9 cellular contexts compared by ENCODE assay signal in genomic region chr2:177169810-177170514, GRCh38. TPM values are rescaled to one million over a fixed set of nuclear protein-coding genes. Genes with fewer than 3 reads are reported as not detected.
A peak's percentile ranks its signal among the peaks of the same experiment; 100 is the strongest.
DNase-seq lines count a peak whose midpoint lies in the region; ATAC-seq and TF ChIP-seq lines count a peak whose summit lies in the region.
"Had no signal": no experiment of that assay in that cellular context is flagged by ENCODE, and none has a peak within 500 bp of the region (broad histone marks: within the 10 kb centered on the region; RNA-seq: fewer than 3 reads in every experiment).

No MANE protein-coding gene starts in this region.

- H3K27me3 ChIP-seq in tibial nerve, result no peaks in the 10 kb centered on the region
- H3K27me3 ChIP-seq in GM23248 (replicated peaks; ENCODE audit: insufficient read depth), result no peaks in the 10 kb centered on the region

- H3F3A ChIP-seq in GM23248 (ENCODE audit: insufficient read depth), result peaks cover 13% of the 10 kb centered on the region

- H3K79me2 ChIP-seq in GM23248 (ENCODE audit: insufficient read depth), result no peaks in the 10 kb centered on the region

- peak; percentile 25 for DNase-seq in activated CD4-positive, alpha-beta memory T cell treated with anti-CD3 and anti-CD28 coated beads for 36 hours
- no peak for DNase-seq in activated CD4-positive, alpha-beta memory T cell treated with anti-CD3 and anti-CD28 coated beads, Interleukin-2, amount 10 ng/mL, durations not matched to agents 7 days and 5 days
- DNase-seq in NCI-H510A treated with DMSO at 0.1 percent for 48 hours (lab: John Stamatoyannopoulos, UW), result peak; percentile 98
- DNase-seq in islet precursor cell, result peak; percentile 72
- DNase-seq in tibial nerve (ENCODE audit: low spot score in 2 of 2), result no peak
- DNase-seq in immature natural killer cell, result no peak
- DNase-seq in GM23248, result no peak

- no peaks in the 10 kb centered on the region for H3K9me2 ChIP-seq in GM23248 (ENCODE audit: insufficient read depth)

- H3K9me3 Mint-ChIP-seq in activated CD4-positive, alpha-beta memory T cell treated with anti-CD3 and anti-CD28 coated beads for 36 hours, result no peaks in the 10 kb centered on the region
- H3K9me3 Mint-ChIP-seq in activated CD4-positive, alpha-beta memory T cell treated with anti-CD3 and anti-CD28 coated beads, Interleukin-2, amount 10 ng/mL, durations not matched to agents 7 days and 5 days, result no peaks in the 10 kb centered on the region
- H3K9me3 Mint-ChIP-seq in immature natural killer cell, result no peaks in the 10 kb centered on the region
- H3K9me3 Mint-ChIP-seq: CD4-positive, CD25-positive, alpha-beta regulatory T cell had no signal

- H3K4me3 Mint-ChIP-seq in activated CD4-positive, alpha-beta memory T cell treated with anti-CD3 and anti-CD28 coated beads for 36 hours, result no peak overlapping the region
- no peak overlapping the region for H3K4me3 Mint-ChIP-seq in activated CD4-positive, alpha-beta memory T cell treated with anti-CD3 and anti-CD28 coated beads, Interleukin-2, amount 10 ng/mL, durations not matched to agents 7 days and 5 days
- H3K4me3 Mint-ChIP-seq in immature natural killer cell, result no peak overlapping the region
- H3K4me3 Mint-ChIP-seq: CD4-positive, CD25-positive, alpha-beta regulatory T cell had no signal

- no peak for TF ChIP-seq EP300 in tibial nerve (IDR thresholded peaks at IDR 0.05)

- intact Hi-C loops in activated CD4-positive, alpha-beta memory T cell treated with anti-CD3 and anti-CD28 coated beads for 36 hours (cut with micrococcal nuclease), result loop anchor here (10.0 kb wide), 3 partner anchors 385 to 945 kb away; partner anchors contain the start of gene RBM45

- H3K4me3 ChIP-seq in tibial nerve (no peak overlapping the region), GM23248 (no peak overlapping the region)

- H3K9me3 ChIP-seq in tibial nerve, result no peaks in the 10 kb centered on the region
- no peaks in the 10 kb centered on the region for H3K9me3 ChIP-seq in GM23248 (ENCODE audit: low read depth)

- in situ Hi-C loops in GM23248 (cut with MboI), result loop anchor here (10.0 to 25.0 kb wide), 4 partner anchors 155 to 567 kb away; a partner anchor contains a TSS

- TF ChIP-seq POLR2A in tibial nerve (IDR thresholded peaks at IDR 0.05), result no peak

- H2AFZ ChIP-seq in GM23248, result no peak overlapping the region

- no peak overlapping the region for H3K4me2 ChIP-seq in GM23248 (ENCODE audit: unreplicated experiment)

- H3K36me3 ChIP-seq in tibial nerve (no peaks in the 10 kb centered on the region), GM23248 (ENCODE audit: low read depth) (no peaks in the 10 kb centered on the region)

- no peaks in the 10 kb centered on the region for H3K36me3 Mint-ChIP-seq in activated CD4-positive, alpha-beta memory T cell treated with anti-CD3 and anti-CD28 coated beads for 36 hours
- H3K36me3 Mint-ChIP-seq in activated CD4-positive, alpha-beta memory T cell treated with anti-CD3 and anti-CD28 coated beads, Interleukin-2, amount 10 ng/mL, durations not matched to agents 7 days and 5 days (ENCODE audit: low read depth), result no peaks in the 10 kb centered on the region
- no peaks in the 10 kb centered on the region for H3K36me3 Mint-ChIP-seq in immature natural killer cell
- H3K36me3 Mint-ChIP-seq: CD4-positive, CD25-positive, alpha-beta regulatory T cell had no signal

- POLR2A ChIA-PET in activated CD4-positive, alpha-beta memory T cell treated with anti-CD3 and anti-CD28 coated beads for 36 hours (lab: Charles Lee), result interaction anchor here (0.7 to 2.1 kb wide), 2 partner anchors 94 to 95 kb away, joined by 3 to 6 read pairs; no protein-coding TSS in a partner anchor
- POLR2A ChIA-PET in activated CD4-positive, alpha-beta memory T cell treated with anti-CD3 and anti-CD28 coated beads, Interleukin-2, amount 10 ng/mL, durations not matched to agents 7 days and 5 days (lab: Charles Lee), result interaction anchor here (0.7 to 6.1 kb wide), 5 partner anchors 22 to 95 kb away, joined by 3 to 102 read pairs (median 3); partner anchors contain the start of genes HNRNPA3 and NFE2L2

- peaks cover 26% of the 10 kb centered on the region for H3K4me1 Mint-ChIP-seq in activated CD4-positive, alpha-beta memory T cell treated with anti-CD3 and anti-CD28 coated beads for 36 hours (ENCODE audit: low read depth)
- H3K4me1 Mint-ChIP-seq in activated CD4-positive, alpha-beta memory T cell treated with anti-CD3 and anti-CD28 coated beads, Interleukin-2, amount 10 ng/mL, durations not matched to agents 7 days and 5 days, result peaks cover 36% of the 10 kb centered on the region
- no peaks in the 10 kb centered on the region for H3K4me1 Mint-ChIP-seq in immature natural killer cell

- no peak overlapping the region for H3K27ac Mint-ChIP-seq in activated CD4-positive, alpha-beta memory T cell treated with anti-CD3 and anti-CD28 coated beads for 36 hours
- no peak overlapping the region for H3K27ac Mint-ChIP-seq in activated CD4-positive, alpha-beta memory T cell treated with anti-CD3 and anti-CD28 coated beads, Interleukin-2, amount 10 ng/mL, durations not matched to agents 7 days and 5 days
- peak overlapping the region in 3 of 6 donors; percentile 10 to 42 (median 41) for H3K27ac Mint-ChIP-seq in immature natural killer cell

- H3K4me1 ChIP-seq in tibial nerve, result peaks cover 0 to 13% (median 4%) of the 10 kb centered on the region in 4 donors
- H3K4me1 ChIP-seq in GM23248 (ENCODE audit: insufficient read depth), result peaks cover 37% of the 10 kb centered on the region

- H3K27ac ChIP-seq in tibial nerve (peak overlapping the region in 1 of 4 donors; percentile 11), GM23248 (no peak overlapping the region)

- WGBS in tibial nerve, 2 donors, result 71 to 74% methylated on average over 7 of the region's 7 CpGs
- 86% methylated on average over 7 of the region's 7 CpGs for WGBS in GM23248 (ENCODE audit: low coverage in 1 of 2, low lambda C conversion rate in 2 of 2, missing lambda C conversion rate in 2 of 2), 2 experiments

- no peaks in the 10 kb centered on the region for H4K20me1 ChIP-seq in GM23248 (ENCODE audit: insufficient read depth)

- CTCF ChIA-PET in activated CD4-positive, alpha-beta memory T cell treated with anti-CD3 and anti-CD28 coated beads for 36 hours (lab: Charles Lee), result interaction anchor here (0.7 kb wide), 1 partner anchor 165 kb away, joined by 4 read pairs; no protein-coding TSS in a partner anchor
- CTCF ChIA-PET in activated CD4-positive, alpha-beta memory T cell treated with anti-CD3 and anti-CD28 coated beads, Interleukin-2, amount 10 ng/mL, durations not matched to agents 7 days and 5 days (lab: Charles Lee), result interaction anchor here (0.6 to 1.3 kb wide), 6 partner anchors 14 to 430 kb away, joined by 3 to 4 read pairs (median 4); no protein-coding TSS in a partner anchor

- ATAC-seq in HG03064 (IDR thresholded peaks at IDR 0.05; ENCODE audit: low read depth, unreplicated experiment), result peak; percentile 53

- no peak overlapping the region for H3K9ac ChIP-seq in GM23248

- H3K27me3 Mint-ChIP-seq in activated CD4-positive, alpha-beta memory T cell treated with anti-CD3 and anti-CD28 coated beads for 36 hours, result no peaks in the 10 kb centered on the region
- no peaks in the 10 kb centered on the region for H3K27me3 Mint-ChIP-seq in activated CD4-positive, alpha-beta memory T cell treated with anti-CD3 and anti-CD28 coated beads, Interleukin-2, amount 10 ng/mL, durations not matched to agents 7 days and 5 days
- peaks cover 0 to 6% (median 3%) of the 10 kb centered on the region in 3 donors for H3K27me3 Mint-ChIP-seq in immature natural killer cell (ENCODE audit: low read depth in 3 of 3)

- no peak for TF ChIP-seq CTCF in tibial nerve (IDR thresholded peaks at IDR 0.05)

RNA-seq across cellular contexts. Expression of gene HNRNPA3, which starts 42.6 kb away (rescaled TPM):
- total RNA-seq in activated CD4-positive, alpha-beta memory T cell treated with anti-CD3 and anti-CD28 coated beads for 36 hours, result 100 to 1,000 TPM; 303 to 311 TPM
- 100 to 1,000 TPM; 309 to 312 TPM for total RNA-seq in activated CD4-positive, alpha-beta memory T cell treated with anti-CD3 and anti-CD28 coated beads, Interleukin-2, amount 10 ng/mL, durations not matched to agents 7 days and 5 days
- 100 to 1,000 TPM in 1 of 4 donors, 10 to 100 TPM in 3; 77.3 to 102 (median 94.4) TPM for total RNA-seq in tibial nerve
- polyA plus RNA-seq in immature natural killer cell, result 10 to 100 TPM; 47.7 to 85.5 (median 49.7) TPM
- 15.0 and 19.7 TPM in 2 replicates for total RNA-seq in GM23248 (2014; rRNA removed; shearing (Covaris generic))
- 47.1 and 51.0 TPM in 2 replicates for polyA plus RNA-seq in GM23248 (2016; fragmentation: Nextera tagmentation; extraction: Ambion mirVana)

Comparison
In these comparisons a context has a peak if more than half of its experiments do, and no peak if none do; other contexts are left out.
1. DNase-seq: peak in activated CD4-positive, alpha-beta memory T cell treated with anti-CD3 and anti-CD28 coated beads for 36 hours (single experiment), NCI-H510A treated with DMSO at 0.1 percent for 48 hours (single experiment) and islet precursor cell (single experiment); none in activated CD4-positive, alpha-beta memory T cell treated with anti-CD3 and anti-CD28 coated beads, Interleukin-2, amount 10 ng/mL, durations not matched to agents 7 days and 5 days (single experiment), tibial nerve (0 of 2), immature natural killer cell (0 of 3) and GM23248 (single experiment).